ENCODE assay signal across 10 cellular contexts in genomic region chr6:100464162-100464851, GRCh38. TPM values are rescaled to one million over a fixed set of nuclear protein-coding genes. Genes with fewer than 3 reads are reported as not detected.
DNase-seq lines count a peak whose midpoint lies in the region; FAIRE-seq and TF ChIP-seq lines count a peak whose summit lies in the region.
"Had no signal": no experiment of that assay in that cellular context is flagged by ENCODE, and none has a peak within 500 bp of the region (broad histone marks: within the 10 kb centered on the region; RNA-seq: fewer than 3 reads in every experiment).

No MANE protein-coding gene starts in this region.

- H3K27me3 ChIP-seq in GM23248 (replicated peaks; ENCODE audit: insufficient read depth), result no peaks in the 10 kb centered on the region

- no peak overlapping the region for H3K27ac Mint-ChIP-seq in dendritic cell treated with granulocyte-macrophage colony-stimulating factor and Interleukin-4, amounts not matched to agents 40 ng/mL and 50 ng/mL, for 4 days
- H3K27ac Mint-ChIP-seq in nephron progenitor cell, result no peak overlapping the region

- H3K27ac ChIP-seq in GM23248, result peak overlapping the region; percentile 80

- no peak for TF ChIP-seq CTCF in nephron progenitor cell (IDR thresholded peaks at IDR 0.05)

- H3K4me3 ChIP-seq in GM23248, result peak overlapping the region; percentile 75
- H3K4me3 ChIP-seq: lung had no signal

- peaks cover 16% of the 10 kb centered on the region for H3K4me1 Mint-ChIP-seq in dendritic cell treated with granulocyte-macrophage colony-stimulating factor and Interleukin-4, amounts not matched to agents 40 ng/mL and 50 ng/mL, for 4 days (ENCODE audit: low read depth)
- H3K4me1 Mint-ChIP-seq in nephron progenitor cell, result peaks cover 85% of the 10 kb centered on the region

- no peaks in the 10 kb centered on the region for H3K79me2 ChIP-seq in GM23248 (ENCODE audit: insufficient read depth)

- 14 to 16% methylated on average over 37 to 42 of the region's 46 CpGs for WGBS in GM23248 (ENCODE audit: low coverage in 1 of 2, low lambda C conversion rate in 2 of 2, missing lambda C conversion rate in 2 of 2), 2 experiments

- in situ Hi-C loops in GM23248 (cut with MboI), result no loop called here

- no peaks in the 10 kb centered on the region for H3K9me3 ChIP-seq in GM23248 (ENCODE audit: low read depth)

- peak overlapping the region; percentile 86 for H3K9ac ChIP-seq in GM23248

- H3F3A ChIP-seq in GM23248 (ENCODE audit: insufficient read depth), result peaks cover 23% of the 10 kb centered on the region; the same call in 1 of the 2 replicates

- DNase-seq in AG20443 (ENCODE audit: low spot score) (peak; percentile 34), GM23248 (no peak), nephron progenitor cell (peak; percentile 63), DMS114 treated with DMSO at 0.1 percent for 48 hours (lab: John Stamatoyannopoulos, UW; ENCODE audit: unreplicated experiment) (no peak), frontal cortex (ENCODE audit: low spot score in 2 of 2) (no peak), amygdala (lab: John Stamatoyannopoulos, UW) (no peak), NCI-H526 treated with DMSO at 0.1 percent for 48 hours (lab: John Stamatoyannopoulos, UW) (no peak)

- peaks cover 14% of the 10 kb centered on the region; the same call in 1 of the 2 replicates for H3K4me1 ChIP-seq in GM23248 (ENCODE audit: insufficient read depth)

- no peaks in the 10 kb centered on the region for H3K36me3 Mint-ChIP-seq in dendritic cell treated with granulocyte-macrophage colony-stimulating factor and Interleukin-4, amounts not matched to agents 40 ng/mL and 50 ng/mL, for 4 days (ENCODE audit: low read depth)
- no peaks in the 10 kb centered on the region for H3K36me3 Mint-ChIP-seq in nephron progenitor cell (ENCODE audit: low read depth)

- H3K9me2 ChIP-seq in GM23248 (ENCODE audit: insufficient read depth), result no peaks in the 10 kb centered on the region

- no peak for FAIRE-seq in frontal cortex (lab: Jason Lieb, UNC)
- FAIRE-seq: urothelium cell line had no signal

- H2AFZ ChIP-seq in GM23248, result peak overlapping the region; percentile 95

- H3K36me3 ChIP-seq in GM23248 (ENCODE audit: low read depth), result no peaks in the 10 kb centered on the region

- H3K4me3 Mint-ChIP-seq in dendritic cell treated with granulocyte-macrophage colony-stimulating factor and Interleukin-4, amounts not matched to agents 40 ng/mL and 50 ng/mL, for 4 days, result peak overlapping the region; percentile 71
- H3K4me3 Mint-ChIP-seq in nephron progenitor cell, result peak overlapping the region; percentile 86

- H3K4me2 ChIP-seq in GM23248 (ENCODE audit: unreplicated experiment), result peak overlapping the region; percentile 76

- no peaks in the 10 kb centered on the region for H3K9me3 Mint-ChIP-seq in dendritic cell treated with granulocyte-macrophage colony-stimulating factor and Interleukin-4, amounts not matched to agents 40 ng/mL and 50 ng/mL, for 4 days
- no peaks in the 10 kb centered on the region for H3K9me3 Mint-ChIP-seq in nephron progenitor cell

- intact Hi-C loops in dendritic cell treated with granulocyte-macrophage colony-stimulating factor and Interleukin-4, amounts not matched to agents 40 ng/mL and 50 ng/mL, for 4 days (cut with micrococcal nuclease), result no loop called here

- peaks cover 93% of the 10 kb centered on the region for H3K27me3 Mint-ChIP-seq in dendritic cell treated with granulocyte-macrophage colony-stimulating factor and Interleukin-4, amounts not matched to agents 40 ng/mL and 50 ng/mL, for 4 days
- peaks cover 90% of the 10 kb centered on the region for H3K27me3 Mint-ChIP-seq in nephron progenitor cell (ENCODE audit: low read depth, poor library complexity)

- no peaks in the 10 kb centered on the region for H4K20me1 ChIP-seq in GM23248 (ENCODE audit: insufficient read depth)

RNA-seq across cellular contexts. Expression of gene SIM1, which starts 0.4 kb away (rescaled TPM):
- 1.6 and 4.9 TPM in 2 replicates for total RNA-seq in GM23248 (2014; rRNA removed; shearing (Covaris generic))
- polyA plus RNA-seq in GM23248 (2016; fragmentation: Nextera tagmentation; extraction: Ambion mirVana), result 1.2 and 1.5 TPM in 2 replicates
- not detected for total RNA-seq in frontal cortex
- total RNA-seq: lung had no signal
- polyA plus RNA-seq: lung had no signal

Comparison
In these comparisons a context has a peak if more than half of its experiments do, and no peak if none do; other contexts are left out.
1. DNase-seq: peak in AG20443 (single experiment) and nephron progenitor cell (single experiment); none in GM23248 (single experiment), DMS114 treated with DMSO at 0.1 percent for 48 hours (single experiment), frontal cortex (0 of 2), amygdala (0 of 56) and NCI-H526 treated with DMSO at 0.1 percent for 48 hours (single experiment).